In genomic region chr19:37564624-37565369, GRCh38 we compare ENCODE assay signal across 3 cellular contexts.
TF ChIP-seq lines count a peak whose summit lies in the region.

No MANE protein-coding gene starts in this region.

TF ChIP-seq in A549, 52 proteins besides CTCF, POLR2A, EP300 and RAD21:
- no peak for TF ChIP-seq E2F6 (IDR thresholded peaks at IDR 0.05; ENCODE audit: borderline replicate concordance, low read depth)
- peak; percentile 60; the same call in 1 of the 2 replicates for TF ChIP-seq GATA3 (IDR thresholded peaks at IDR 0.05; ENCODE audit: borderline replicate concordance)

TF ChIP-seq in HCT116, 20 proteins besides CTCF, POLR2A, EP300 and RAD21:
- TF ChIP-seq ZNF274 (IDR thresholded peaks at IDR 0.05; ENCODE audit: low read depth, low read length) = peak; percentile 85
- TF ChIP-seq FOSL1 (IDR thresholded peaks at IDR 0.05; ENCODE audit: low read depth) = no peak

TF ChIP-seq in GM12878, 131 proteins besides CTCF, POLR2A, EP300 and RAD21:
- TF ChIP-seq ZNF274 (IDR thresholded peaks at IDR 0.05; ENCODE audit: insufficient read depth, insufficient read length) (peak; percentile 92), E2F4 (IDR thresholded peaks at IDR 0.05; ENCODE audit: low read depth, low read length) (no peak)
